In genomic region chr11:62546244-62546936, GRCh38 we compare ENCODE assay signal across 8 cellular contexts. TPM values are rescaled to one million over a fixed set of nuclear protein-coding genes. Genes with fewer than 3 reads are reported as not detected.
DNase-seq lines count a peak whose midpoint lies in the region; ATAC-seq, FAIRE-seq and TF ChIP-seq lines count a peak whose summit lies in the region.

TSS of gene AHNAK (minus strand) at chr11:62546806. CDS start at chr11:62536098, 10,708 bp downstream.

- TF ChIP-seq CTCF in CD14-positive monocyte (IDR thresholded peaks at IDR 0.05) = no peak
- no peak for TF ChIP-seq CTCF in astrocyte (IDR thresholded peaks at IDR 0.05; ENCODE audit: insufficient read depth, low read depth, low read length)

- H3K79me2 ChIP-seq in astrocyte (ENCODE audit: insufficient read depth, low read length) = peaks cover 60% of the 10 kb centered on the region

- no peaks in the 10 kb centered on the region for H3K27me3 ChIP-seq in astrocyte (ENCODE audit: insufficient read depth, low read length)

- peaks cover 60% of the 10 kb centered on the region for H3K4me1 Mint-ChIP-seq in CD14-positive monocyte
- peaks cover 32% of the 10 kb centered on the region for H3K4me1 Mint-ChIP-seq in astrocyte (ENCODE audit: low read depth, unreplicated experiment)

- peak within 1 kb of the TSS; percentile 95 for H3K4me3 ChIP-seq in astrocyte (ENCODE audit: insufficient read depth, low read depth, low read length)

- peak within 1 kb of the TSS; percentile 96 to 98 for H3K4me3 Mint-ChIP-seq in CD14-positive monocyte
- H3K4me3 Mint-ChIP-seq in astrocyte (ENCODE audit: unreplicated experiment) = peak within 1 kb of the TSS; percentile 97

- peak within 1 kb of the TSS; percentile 87 for H3K27ac ChIP-seq in astrocyte (ENCODE audit: low read depth, low read length)

- H3K36me3 Mint-ChIP-seq in CD14-positive monocyte = peaks cover 8 to 22% of the 10 kb centered on the region in 2 donors
- no peaks in the 10 kb centered on the region for H3K36me3 Mint-ChIP-seq in astrocyte (ENCODE audit: low read depth, unreplicated experiment)

- peaks cover 40% of the 10 kb centered on the region for H4K20me1 ChIP-seq in astrocyte (ENCODE audit: insufficient read depth, low read length)

- intact Hi-C loops in CD14-positive monocyte (cut with micrococcal nuclease) (loop anchor here in 1 of 2 donors (10.0 kb wide), 1 partner anchor 122 kb away; no protein-coding TSS in a partner anchor), left ventricle myocardium superior (cut with micrococcal nuclease) (loop anchor here (10.0 kb wide), 2 partner anchors 112 to 152 kb away; no protein-coding TSS in a partner anchor)

- DNase-seq in CD14-positive monocyte (ENCODE audit: low spot score) = peak; percentile 70
- DNase-seq in SW480 (ENCODE audit: low spot score) = peak; percentile 76
- DNase-seq in astrocyte (ENCODE audit: low read depth) = peak; percentile 41
- DNase-seq in left ventricle myocardium superior = peak; percentile 94
- DNase-seq in pulmonary artery endothelial cell (ENCODE audit: low read depth, low spot score) = no peak
- DNase-seq in NCI-H1092 (lab: John Stamatoyannopoulos, UW) = no peak

- H2AFZ ChIP-seq in astrocyte (ENCODE audit: low read depth, low read length) = peak within 1 kb of the TSS; percentile 53

- no peaks in the 10 kb centered on the region for H3K9me3 ChIP-seq in astrocyte (ENCODE audit: insufficient read depth, low read depth, low read length)

- H3K4me1 ChIP-seq in astrocyte (ENCODE audit: insufficient read depth, low read length) = peaks cover 45% of the 10 kb centered on the region

- H3K27me3 Mint-ChIP-seq in CD14-positive monocyte (ENCODE audit: low read depth in 3 of 3) (peaks cover 0 to 23% (median 10%) of the 10 kb centered on the region in 3 donors), astrocyte (ENCODE audit: low read depth, unreplicated experiment) (no peaks in the 10 kb centered on the region)

- peak within 1 kb of the TSS; percentile 91 for H3K9ac ChIP-seq in astrocyte (ENCODE audit: low read length)

- ATAC-seq in HG02759 (IDR thresholded peaks at IDR 0.05; ENCODE audit: unreplicated experiment) (peak; percentile 36), left ventricle myocardium superior (peak; percentile 75), GM21390 (IDR thresholded peaks at IDR 0.05; ENCODE audit: unreplicated experiment) (no peak)

- H3K4me2 ChIP-seq in astrocyte (ENCODE audit: low read length) = peak within 1 kb of the TSS; percentile 90

- no peaks in the 10 kb centered on the region for H3K36me3 ChIP-seq in astrocyte (ENCODE audit: insufficient read depth, low read length)

- peak within 1 kb of the TSS; percentile 93 to 100 (median 96) for H3K27ac Mint-ChIP-seq in CD14-positive monocyte
- H3K27ac Mint-ChIP-seq in astrocyte (ENCODE audit: unreplicated experiment) = peak within 1 kb of the TSS; percentile 86

- no peak for FAIRE-seq in astrocyte (lab: Jason Lieb, UNC)

- peaks cover 0 to 3% (median 0%) of the 10 kb centered on the region in 7 donors for H3K9me3 Mint-ChIP-seq in CD14-positive monocyte
- no peaks in the 10 kb centered on the region for H3K9me3 Mint-ChIP-seq in astrocyte (ENCODE audit: unreplicated experiment)

RNA-seq across cellular contexts. Expression of gene AHNAK, which starts in this region (rescaled TPM):
- polyA plus RNA-seq in CD14-positive monocyte = 100 to 1,000 TPM in 1 of 2 donors, 10 to 100 TPM in 1; 80.0 to 103 TPM
- total RNA-seq in astrocyte (305 and 378 TPM in 2 replicates), left ventricle myocardium superior (354 TPM), pulmonary artery endothelial cell (479 and 591 TPM in 2 replicates)

Comparison
In these comparisons a context has a peak if more than half of its experiments do, and no peak if none do; other contexts are left out.
1. DNase-seq: peak in CD14-positive monocyte (single experiment), SW480 (single experiment), astrocyte (single experiment) and left ventricle myocardium superior (single experiment); none in pulmonary artery endothelial cell (single experiment) and NCI-H1092 (single experiment).